ENCODE assay signal across 2 cellular contexts in genomic region chr7:130490287-130490686, GRCh38.
TF ChIP-seq lines count a peak whose summit lies in the region.

No MANE protein-coding gene starts in this region.

TF ChIP-seq in SK-N-SH, 30 proteins besides CTCF, POLR2A, EP300 and RAD21 (continued from another document):
- TF ChIP-seq REST (IDR thresholded peaks at IDR 0.05; ENCODE audit: low read depth, low read length) (no peak), IRF3 (IDR thresholded peaks at IDR 0.05; ENCODE audit: low read depth, low read length) (no peak), RCOR1 (IDR thresholded peaks at IDR 0.05; ENCODE audit: low read length) (no peak), FOSL2 (IDR thresholded peaks at IDR 0.05; ENCODE audit: borderline replicate concordance, low read depth) (no peak), ELF1 (IDR thresholded peaks at IDR 0.05) (no peak), SMC3 (IDR thresholded peaks at IDR 0.05; ENCODE audit: low read depth, low read length) (no peak)
TF ChIP-seq in SK-N-SH: peak in this region for 0.

TF ChIP-seq in SK-N-SH treated with all-trans-retinoic acid at 6 μM for 48 hours, 23 proteins besides CTCF, POLR2A, EP300 and RAD21 (continued from another document):
- TF ChIP-seq PATZ1 (CRISPR knock-in tag; IDR thresholded peaks at IDR 0.05; ENCODE audit: borderline replicate concordance) (no peak), POU6F1 (CRISPR knock-in tag; IDR thresholded peaks at IDR 0.05; ENCODE audit: borderline replicate concordance, low read depth) (no peak), GLIS3 (CRISPR knock-in tag; IDR thresholded peaks at IDR 0.05) (no peak), ZNF565 (CRISPR knock-in tag; conservative IDR thresholded peaks at IDR 0.05; ENCODE audit: low read depth) (no peak)
